In genomic region chr5:83474170-83474796, GRCh38 we compare ENCODE assay signal across 8 cellular contexts. TPM values are rescaled to one million over a fixed set of nuclear protein-coding genes. Genes with fewer than 3 reads are reported as not detected.
DNase-seq lines count a peak whose midpoint lies in the region; FAIRE-seq and TF ChIP-seq lines count a peak whose summit lies in the region.

No MANE protein-coding gene starts in this region.

- peak overlapping the region; percentile 94 for H3K4me2 ChIP-seq in GM23248 (ENCODE audit: unreplicated experiment)
- peak overlapping the region; percentile 95 for H3K4me2 ChIP-seq in keratinocyte (ENCODE audit: control insufficient read depth, extremely low read depth, insufficient read depth, low read depth, low read length)

- dilution Hi-C loops in keratinocyte (cut with MboI; ENCODE audit: extremely low pct_ligation_motif_present, low sequenced_read_pairs) = no loop called here

- 0 to 2% methylated on average over 40 to 46 of the region's 46 CpGs for WGBS in GM23248 (ENCODE audit: low coverage in 1 of 2, low lambda C conversion rate in 2 of 2, missing lambda C conversion rate in 2 of 2), 2 experiments

- peak overlapping the region; percentile 86 for H3K9ac ChIP-seq in GM23248
- H3K9ac ChIP-seq in keratinocyte (ENCODE audit: control insufficient read depth, extremely low read depth, insufficient read depth, low read length) = peak overlapping the region; percentile 75

- H2AFZ ChIP-seq in GM23248 (peak overlapping the region; percentile 74), keratinocyte (ENCODE audit: control insufficient read depth, low read length) (peak overlapping the region; percentile 97)

- no peaks in the 10 kb centered on the region; the same call in 1 of the 2 replicates for H3K27me3 ChIP-seq in GM23248 (replicated peaks; ENCODE audit: insufficient read depth)
- peaks cover 40% of the 10 kb centered on the region for H3K27me3 ChIP-seq in keratinocyte (ENCODE audit: control insufficient read depth, extremely low read depth, insufficient read depth, low read length)

- H3K4me3 ChIP-seq in GM23248 (peak overlapping the region; percentile 90), keratinocyte (ENCODE audit: control insufficient read depth in 2 of 3, extremely low read depth in 1 of 3, insufficient read depth in 2 of 3, low read depth in 1 of 3, low read length in 3 of 3) (peak overlapping the region; percentile 37 to 83 (median 72)), skin epidermis (peak overlapping the region; percentile 31 to 52 (median 42))

- H3K36me3 ChIP-seq in GM23248 (ENCODE audit: low read depth) = peaks cover 10% of the 10 kb centered on the region; the same call in 1 of the 2 replicates
- no peaks in the 10 kb centered on the region for H3K36me3 ChIP-seq in keratinocyte (ENCODE audit: control insufficient read depth in 2 of 2, extremely low read depth in 1 of 2, insufficient read depth in 2 of 2, low read length in 2 of 2)

- peaks cover 25% of the 10 kb centered on the region for H3F3A ChIP-seq in GM23248 (ENCODE audit: insufficient read depth)

- H3K27ac ChIP-seq in GM23248 (peak overlapping the region; percentile 93), keratinocyte (ENCODE audit: control insufficient read depth, insufficient read depth, low read length) (peak overlapping the region; percentile 71), skin epidermis (peak overlapping the region in 20 of 21 experiments; percentile 31 to 87 (median 68))

- DNase-seq in DMS153 (lab: John Stamatoyannopoulos, UW) (peak; percentile 49), DMS153 treated with DMSO at 0.1 percent for 48 hours (lab: John Stamatoyannopoulos, UW; ENCODE audit: unreplicated experiment) (no peak), GM23248 (peak; percentile 94), LoVo (ENCODE audit: low spot score) (peak; percentile 41), SKM-1 (lab: John Stamatoyannopoulos, UW; ENCODE audit: unreplicated experiment) (peak; percentile 46), cerebellum (ENCODE audit: low spot score) (peak; percentile 8), keratinocyte (ENCODE audit: low read depth, low spot score) (no peak)

- H4K20me1 ChIP-seq in GM23248 (ENCODE audit: insufficient read depth) (no peaks in the 10 kb centered on the region), keratinocyte (ENCODE audit: control insufficient read depth, extremely low read depth, insufficient read depth, low read length) (no peaks in the 10 kb centered on the region)

- no peaks in the 10 kb centered on the region for H3K9me2 ChIP-seq in GM23248 (ENCODE audit: insufficient read depth)

- FAIRE-seq in keratinocyte (lab: Jason Lieb, UNC) = peak; percentile 52

- H3K4me1 ChIP-seq in GM23248 (ENCODE audit: insufficient read depth) = peaks cover 24% of the 10 kb centered on the region
- H3K4me1 ChIP-seq in keratinocyte (ENCODE audit: control insufficient read depth, extremely low read depth, insufficient read depth, low read length) = peaks cover 41% of the 10 kb centered on the region

- H3K79me2 ChIP-seq in GM23248 (ENCODE audit: insufficient read depth) (peaks cover 46% of the 10 kb centered on the region), keratinocyte (ENCODE audit: control insufficient read depth, insufficient read depth, low read length) (no peaks in the 10 kb centered on the region)

- in situ Hi-C loops in GM23248 (cut with MboI) = loop anchor here (25.0 kb wide), 1 partner anchor 837 kb away; no protein-coding TSS in a partner anchor

- TF ChIP-seq CTCF in keratinocyte (optimal IDR thresholded peaks at IDR 0.05 in 1 of 3, IDR thresholded peaks at IDR 0.05 in 1 of 3, conservative IDR thresholded peaks at IDR 0.05 in 1 of 3; ENCODE audit: extremely low read depth in 1 of 3, insufficient read depth in 2 of 3, low read length in 3 of 3) = no peak

- H3K9me1 ChIP-seq in keratinocyte (ENCODE audit: control insufficient read depth, extremely low read depth, insufficient read depth, low read length) = no peaks in the 10 kb centered on the region

- H3K9me3 ChIP-seq in GM23248 (ENCODE audit: low read depth) = no peaks in the 10 kb centered on the region
- no peaks in the 10 kb centered on the region for H3K9me3 ChIP-seq in keratinocyte (ENCODE audit: control insufficient read depth, low read depth, low read length)

RNA-seq across cellular contexts. Expression of gene VCAN, which starts 2.7 kb away (rescaled TPM):
- total RNA-seq in GM23248 (2014; rRNA removed; shearing (Covaris generic)) = 241 and 327 TPM in 2 replicates
- polyA plus RNA-seq in GM23248 (2016; fragmentation: Nextera tagmentation; extraction: Ambion mirVana) (98.5 and 98.9 TPM in 2 replicates), keratinocyte (1.9 to 2.2 TPM (median 2.2 TPM) in 3 replicates)
- 504 TPM for total RNA-seq in cerebellum
- polyA plus RNA-seq in keratinocyte (2011; ENCODE audit: low read depth) = 3.5 TPM
- polyA plus RNA-seq in keratinocyte (2011; cell fraction: cytosol; rRNA removed) = 0.96 and 1.1 TPM in 2 replicates
- 8.8 and 10.0 TPM in 2 replicates for polyA plus RNA-seq in keratinocyte (2011; cell fraction: nucleus; rRNA removed)
- polyA plus RNA-seq in keratinocyte (2012; ENCODE audit: low replicate concordance) = 0.52 and 1.7 TPM in 2 replicates
- polyA minus RNA-seq in keratinocyte = 5.9 to 7.2 TPM (median 6.2 TPM) in 3 replicates
- polyA minus RNA-seq in keratinocyte (2011; cell fraction: cytosol; rRNA and poly(A)+ RNA removed) = 4.0 TPM
- 13.6 and 26.4 TPM in 2 replicates for polyA minus RNA-seq in keratinocyte (2011; cell fraction: nucleus; rRNA and poly(A)+ RNA removed)

Comparison
In these comparisons a context has a peak if more than half of its experiments do, and no peak if none do; other contexts are left out.
1. DNase-seq: peak in DMS153 (single experiment), GM23248 (single experiment), LoVo (single experiment), SKM-1 (single experiment) and cerebellum (single experiment); none in DMS153 treated with DMSO at 0.1 percent for 48 hours (single experiment) and keratinocyte (single experiment).
2. Peak in every context shown above with its lines, with median percentiles within 50 percentile points of each other: H3K27ac ChIP-seq and H3K4me3 ChIP-seq.